1 cellular context compared by ENCODE assay signal in genomic region chr10:120145107-120145506, GRCh38.
TF ChIP-seq lines count a peak whose summit lies in the region.

No MANE protein-coding gene starts in this region.

TF ChIP-seq in K562, 482 proteins besides CTCF, POLR2A, EP300 and RAD21 (continued from another document and continues in another):
- no peak for TF ChIP-seq ZBTB49 (CRISPR knock-in tag; IDR thresholded peaks at IDR 0.05; ENCODE audit: borderline replicate concordance)
- peak; percentile 64; the same call in 1 of the 2 replicates for TF ChIP-seq ZNF583 (CRISPR knock-in tag; IDR thresholded peaks at IDR 0.05)
- TF ChIP-seq OTX1 (CRISPR knock-in tag; IDR thresholded peaks at IDR 0.05) = 0 out of 2 replicates have a peak, but pooled peaks have one; percentile 40
- no peak for TF ChIP-seq TBP (optimal IDR thresholded peaks at IDR 0.05; ENCODE audit: low read depth, low read length)
- peak; percentile 98 for TF ChIP-seq TAL1 (IDR thresholded peaks at IDR 0.05)
- TF ChIP-seq NFRKB (IDR thresholded peaks at IDR 0.05; ENCODE audit: low read depth) = no peak
- TF ChIP-seq MAFF (IDR thresholded peaks at IDR 0.05; ENCODE audit: low read length) = no peak
- TF ChIP-seq FIP1L1 (IDR thresholded peaks at IDR 0.05; ENCODE audit: low read depth, low read length, poor library complexity, severe bottlenecking) = no peak
- TF ChIP-seq CHD2 (IDR thresholded peaks at IDR 0.05; ENCODE audit: low read depth, low read length) = no peak
- no peak for TF ChIP-seq HNRNPK (IDR thresholded peaks at IDR 0.05; ENCODE audit: low read depth, low read length, poor library complexity, severe bottlenecking)
- no peak for TF ChIP-seq SETDB1 (IDR thresholded peaks at IDR 0.05; ENCODE audit: low read length)
- TF ChIP-seq ZNF431 (CRISPR knock-in tag; IDR thresholded peaks at IDR 0.05) = no peak
- TF ChIP-seq USF1 (CRISPR knock-in tag; IDR thresholded peaks at IDR 0.05) = no peak
- TF ChIP-seq HES1 (IDR thresholded peaks at IDR 0.05; ENCODE audit: low read depth) = peak; percentile 92
- peak; percentile 66; the same call in 1 of the 2 replicates for TF ChIP-seq NBN (IDR thresholded peaks at IDR 0.05; ENCODE audit: low read depth)
- TF ChIP-seq ZNF395 (CRISPR knock-in tag; IDR thresholded peaks at IDR 0.05) = peak; percentile 88
- no peak for TF ChIP-seq ZNF512 (tag; IDR thresholded peaks at IDR 0.05)
- TF ChIP-seq ARID1B (IDR thresholded peaks at IDR 0.05) = peak; percentile 97
- TF ChIP-seq NFATC3 (IDR thresholded peaks at IDR 0.05) = no peak
- TF ChIP-seq PKNOX1 (IDR thresholded peaks at IDR 0.05) = peak; percentile 25; the same call in 1 of the 2 replicates
- TF ChIP-seq STAT5A (IDR thresholded peaks at IDR 0.05; ENCODE audit: borderline replicate concordance, low read length) = peak; percentile 91
- TF ChIP-seq POLR2H (tag; IDR thresholded peaks at IDR 0.05; ENCODE audit: low read depth) = no peak
- no peak for TF ChIP-seq C11orf30 (IDR thresholded peaks at IDR 0.05; ENCODE audit: low read depth)
- no peak for TF ChIP-seq ZNF75A (CRISPR knock-in tag; IDR thresholded peaks at IDR 0.05)
- TF ChIP-seq NR4A1 (CRISPR knock-in tag; IDR thresholded peaks at IDR 0.05) = no peak
- TF ChIP-seq NR4A1 (tag; IDR thresholded peaks at IDR 0.05) = peak; percentile 91
- TF ChIP-seq CBX5 (IDR thresholded peaks at IDR 0.05; ENCODE audit: borderline replicate concordance, low read depth) = no peak
- TF ChIP-seq PHF20 (IDR thresholded peaks at IDR 0.05; ENCODE audit: partially characterized antibody) = no peak
- TF ChIP-seq EHMT2 (IDR thresholded peaks at IDR 0.05) = no peak
- 0 out of 2 replicates have a peak, but pooled peaks have one; percentile 36 for TF ChIP-seq HMBOX1 (IDR thresholded peaks at IDR 0.05)
- no peak for TF ChIP-seq MED1 (CRISPR knock-in tag; IDR thresholded peaks at IDR 0.05; ENCODE audit: borderline replicate concordance)
- TF ChIP-seq HMGN3 (IDR thresholded peaks at IDR 0.05; ENCODE audit: borderline replicate concordance, extremely low read depth, insufficient read length, low read depth, low read length) = peak; percentile 87
- no peak for TF ChIP-seq ZNF79 (CRISPR knock-in tag; IDR thresholded peaks at IDR 0.05; ENCODE audit: low read depth)
- no peak for TF ChIP-seq CEBPG (CRISPR knock-in tag; IDR thresholded peaks at IDR 0.05)
- TF ChIP-seq CEBPG (tag; conservative IDR thresholded peaks at IDR 0.05 in 1 of 2, IDR thresholded peaks at IDR 0.05 in 1 of 2) = no peak
- TF ChIP-seq DMBX1 (CRISPR knock-in tag; IDR thresholded peaks at IDR 0.05; ENCODE audit: borderline replicate concordance) = peak; percentile 77
- no peak for TF ChIP-seq SRF (CRISPR knock-in tag; IDR thresholded peaks at IDR 0.05)
- no peak for TF ChIP-seq NCOA2 (IDR thresholded peaks at IDR 0.05; ENCODE audit: partially characterized antibody in 2 of 2)
- TF ChIP-seq TAF9B (IDR thresholded peaks at IDR 0.05; ENCODE audit: partially characterized antibody) = peak; percentile 18
- TF ChIP-seq NCOA4 (IDR thresholded peaks at IDR 0.05; ENCODE audit: partially characterized antibody) = no peak
- no peak for TF ChIP-seq SFPQ (IDR thresholded peaks at IDR 0.05; ENCODE audit: low read depth, low read length)
- no peak for TF ChIP-seq GTF3C2 (IDR thresholded peaks at IDR 0.05; ENCODE audit: borderline replicate concordance, extremely low read depth, insufficient read length)
- TF ChIP-seq FOSL1 (tag; conservative IDR thresholded peaks at IDR 0.05) = peak; percentile 72
- no peak for TF ChIP-seq ZNF830 (CRISPR knock-in tag; IDR thresholded peaks at IDR 0.05)
- TF ChIP-seq ADNP (tag; IDR thresholded peaks at IDR 0.05) = no peak
- TF ChIP-seq KLF6 (CRISPR knock-in tag; IDR thresholded peaks at IDR 0.05; ENCODE audit: borderline replicate concordance) = 0 out of 2 replicates have a peak, but pooled peaks have one; percentile 22
- TF ChIP-seq CEBPB (tag; IDR thresholded peaks at IDR 0.05) = peak; percentile 26; the same call in 1 of the 2 replicates
- TF ChIP-seq TRIM28 (IDR thresholded peaks at IDR 0.05) = no peak
- peak; percentile 56; the same call in 1 of the 2 replicates for TF ChIP-seq TARDBP (IDR thresholded peaks at IDR 0.05)
- TF ChIP-seq RAD51 (IDR thresholded peaks at IDR 0.05; ENCODE audit: borderline replicate concordance, low read depth) = peak; percentile 13; the same call in 1 of the 2 replicates
- TF ChIP-seq BCOR (IDR thresholded peaks at IDR 0.05) = 0 out of 2 replicates have a peak, but pooled peaks have one; percentile 38
- peak; percentile 96 for TF ChIP-seq KLF16 (IDR thresholded peaks at IDR 0.05)
- TF ChIP-seq STAT6 (CRISPR knock-in tag; IDR thresholded peaks at IDR 0.05) = no peak
- TF ChIP-seq POLR2B (IDR thresholded peaks at IDR 0.05; ENCODE audit: low read depth, partially characterized antibody) = no peak
- TF ChIP-seq SIRT6 (IDR thresholded peaks at IDR 0.05; ENCODE audit: low read depth, low read length) = no peak
- 0 out of 2 replicates have a peak, but pooled peaks have one; percentile 40 for TF ChIP-seq FOXJ2 (tag; IDR thresholded peaks at IDR 0.05)
- TF ChIP-seq MEIS2 (IDR thresholded peaks at IDR 0.05; ENCODE audit: partially characterized antibody) = peak; percentile 20
